In the genomic region with DNA sequence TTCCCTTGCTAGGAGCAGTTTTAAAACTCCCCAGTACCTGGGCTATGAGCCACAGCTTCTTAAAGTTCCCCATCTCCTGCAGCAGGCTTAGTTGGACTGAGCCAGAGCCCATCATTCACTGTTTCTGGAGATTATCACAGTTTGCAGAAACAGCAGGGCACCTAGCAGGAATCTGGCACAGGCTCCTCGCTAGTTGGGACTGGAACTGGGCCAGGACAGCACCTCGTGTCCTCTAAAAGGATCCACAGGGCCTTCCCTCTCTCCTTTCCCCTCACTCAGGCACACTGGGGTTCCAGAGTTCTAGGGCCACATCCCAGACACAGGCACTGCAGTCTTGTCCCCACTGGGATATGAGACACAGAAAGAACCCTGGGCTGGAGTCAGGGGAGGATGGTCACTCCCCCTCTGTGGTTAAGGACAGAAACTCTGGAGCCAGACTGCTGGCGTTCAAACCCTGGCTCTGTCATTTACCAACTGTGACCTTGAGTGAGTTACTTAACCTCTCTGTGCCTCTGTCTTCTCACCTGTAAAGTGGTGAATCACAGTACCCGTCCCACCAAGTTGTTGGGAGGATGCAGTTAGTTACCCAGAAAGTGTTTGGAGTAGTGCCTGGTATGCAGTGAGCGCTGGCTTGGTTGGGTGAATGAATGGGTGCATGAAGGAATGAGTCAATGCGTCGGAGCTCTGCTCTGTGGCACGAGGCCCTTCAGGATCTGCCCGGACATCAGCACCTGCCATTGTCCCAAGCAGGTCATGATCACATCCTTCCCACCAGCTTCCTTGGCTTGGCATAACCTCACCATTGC, we compare ENCODE assay signal across 9 cellular contexts. TPM values are rescaled to one million over a fixed set of nuclear protein-coding genes. Genes with fewer than 3 reads are reported as not detected.
DNase-seq lines count a peak whose midpoint lies in the region; ATAC-seq and TF ChIP-seq lines count a peak whose summit lies in the region.
"Had no signal": no experiment of that assay in that cellular context is flagged by ENCODE, and none has a peak within 500 bp of the region (broad histone marks: within the 10 kb centered on the region; RNA-seq: fewer than 3 reads in every experiment).

No MANE protein-coding gene starts in this region.

- peak overlapping the region; percentile 80 for H3K27ac Mint-ChIP-seq in activated T-cell treated with anti-CD3 and anti-CD28 coated beads, Interleukin-2, amount 50 U/mL, for 24 hours

- no peaks in the 10 kb centered on the region for H3K27me3 Mint-ChIP-seq in activated T-cell treated with anti-CD3 and anti-CD28 coated beads, Interleukin-2, amount 50 U/mL, for 24 hours

- no peak for DNase-seq in activated T-cell treated with anti-CD3 and anti-CD28 coated beads, Interleukin-2, amount 50 U/mL, for 24 hours
- no peak for DNase-seq in activated T-cell treated with anti-CD3 and anti-CD28 coated beads, Interleukin-2, amount 50 U/mL, for 48 hours
- peak in 1 of 5 donors; percentile 60 for DNase-seq in heart left ventricle
- DNase-seq in tibial nerve (ENCODE audit: low spot score in 2 of 2), result no peak
- no peak for DNase-seq in ureter (ENCODE audit: low spot score)
- DNase-seq in activated CD8-positive, alpha-beta memory T cell treated with anti-CD3 and anti-CD28 coated beads, Interleukin-2, amount 50 U/mL, for 48 hours, result no peak
- DNase-seq: Kasumi-1 had no signal

- intact Hi-C loops in heart left ventricle (cut with DNase I), result no loop called here

- H3K4me3 Mint-ChIP-seq in activated T-cell treated with anti-CD3 and anti-CD28 coated beads, Interleukin-2, amount 50 U/mL, for 24 hours, result no peak overlapping the region

- no peak overlapping the region for H3K4me3 ChIP-seq in heart left ventricle
- H3K4me3 ChIP-seq in tibial nerve, result no peak overlapping the region

- 67 to 77% (median 73%) methylated on average over 9 of the region's 9 CpGs for WGBS in heart left ventricle, 4 donors
- 50 to 57% methylated on average over 9 of the region's 9 CpGs for WGBS in tibial nerve, 2 donors

- H3K27ac ChIP-seq in VCaP (peak overlapping the region; percentile 34; the same call in 1 of the 2 replicates), heart left ventricle (peak overlapping the region in 7 of 12 donors; percentile 18 to 90 (median 29)), tibial nerve (peak overlapping the region; percentile 69 to 98 (median 84))

- H3K27me3 ChIP-seq in heart left ventricle (no peaks in the 10 kb centered on the region), tibial nerve (no peaks in the 10 kb centered on the region)

- H3K9me3 ChIP-seq in heart left ventricle (no peaks in the 10 kb centered on the region), tibial nerve (no peaks in the 10 kb centered on the region)

- peaks cover 49% of the 10 kb centered on the region for H3K36me3 Mint-ChIP-seq in activated T-cell treated with anti-CD3 and anti-CD28 coated beads, Interleukin-2, amount 50 U/mL, for 24 hours (ENCODE audit: low read depth)

- H3K9me3 Mint-ChIP-seq in activated T-cell treated with anti-CD3 and anti-CD28 coated beads, Interleukin-2, amount 50 U/mL, for 24 hours, result no peaks in the 10 kb centered on the region

- peaks cover 3 to 44% (median 32%) of the 10 kb centered on the region in 12 donors for H3K4me1 ChIP-seq in heart left ventricle
- H3K4me1 ChIP-seq in tibial nerve, result peaks cover 0 to 97% (median 68%) of the 10 kb centered on the region in 4 donors

- H3K36me3 ChIP-seq in heart left ventricle (no peaks in the 10 kb centered on the region), tibial nerve (no peaks in the 10 kb centered on the region)

- no peak for TF ChIP-seq CTCF in VCaP (conservative IDR thresholded peaks at IDR 0.05)
- TF ChIP-seq CTCF in heart left ventricle (IDR thresholded peaks at IDR 0.05), result no peak
- no peak for TF ChIP-seq CTCF in tibial nerve (IDR thresholded peaks at IDR 0.05)

- peaks cover 76% of the 10 kb centered on the region for H3K4me1 Mint-ChIP-seq in activated T-cell treated with anti-CD3 and anti-CD28 coated beads, Interleukin-2, amount 50 U/mL, for 24 hours (ENCODE audit: low read depth)

- TF ChIP-seq EP300 in tibial nerve (IDR thresholded peaks at IDR 0.05), result no peak

- TF ChIP-seq POLR2A in heart left ventricle (IDR thresholded peaks at IDR 0.05), result no peak
- no peak for TF ChIP-seq POLR2A in tibial nerve (IDR thresholded peaks at IDR 0.05)

- ATAC-seq in heart left ventricle (peak; percentile 23 to 50 (median 36)), HG02938 (IDR thresholded peaks at IDR 0.05; ENCODE audit: unreplicated experiment) (no peak)

RNA-seq across cellular contexts. Expression of gene ECE1, which starts 18.8 kb away (rescaled TPM):
- total RNA-seq in heart left ventricle (100 to 1,000 TPM in 1 of 9 donors, 10 to 100 TPM in 8; 37.3 to 140 (median 59.4) TPM), tibial nerve (100 to 1,000 TPM in 2 of 4 donors, 10 to 100 TPM in 2; 84.1 to 128 (median 110) TPM), ureter (131 TPM)
- 10 to 100 TPM; 38.4 to 61.3 TPM for polyA plus RNA-seq in heart left ventricle

Comparison
In these comparisons a context has a peak if more than half of its experiments do, and no peak if none do; other contexts are left out.
1. H3K27ac ChIP-seq: peak in every context shown above with its lines; median percentile 84 in tibial nerve; 34 in VCaP; 29 in heart left ventricle.